9 cellular contexts compared by ENCODE assay signal in genomic region chr14:54691525-54692260, GRCh38.
A peak's percentile ranks its signal among the peaks of the same experiment; 100 is the strongest.
DNase-seq lines count a peak whose midpoint lies in the region; ATAC-seq, FAIRE-seq and TF ChIP-seq lines count a peak whose summit lies in the region.
"Had no signal": no experiment of that assay in that cellular context is flagged by ENCODE, and none has a peak within 500 bp of the region (broad histone marks: within the 10 kb centered on the region; RNA-seq: fewer than 3 reads in every experiment).

No MANE protein-coding gene starts in this region.

- POLR2A ChIA-PET in K562 (lab: Yijun Ruan, JAX), result interaction anchor here (0.5 to 0.9 kb wide), 3 partner anchors 55 to 130 kb away, joined by 3 to 4 read pairs (median 3); no protein-coding TSS in a partner anchor

- FAIRE-seq in K562 (lab: Jason Lieb, UNC) (peak; percentile 87), small intestine (lab: Jason Lieb, UNC) (no peak)

- H3K27me3 ChIP-seq in K562 (ENCODE audit: control insufficient read depth in 2 of 2, insufficient read depth in 2 of 2, low read length in 2 of 2) (no peaks in the 10 kb centered on the region), iPS DF 6.9 (ENCODE audit: control insufficient read depth, insufficient read depth, low read length) (no peaks in the 10 kb centered on the region), small intestine (ENCODE audit: control insufficient read depth in 2 of 2, insufficient read depth in 2 of 2, low read length in 2 of 2) (no peaks in the 10 kb centered on the region)
- H3K27me3 ChIP-seq: BLaER1 had no signal

- DNase-seq in NCI-H1436 (lab: John Stamatoyannopoulos, UW) (peak; percentile 26), NCI-H1436 treated with DMSO at 0.1 percent for 48 hours (lab: John Stamatoyannopoulos, UW) (no peak), SW480 (ENCODE audit: low spot score) (peak; percentile 61), K562 (ENCODE audit: extremely low read depth in 1 of 4, low spot score in 3 of 4) (peak; percentile 43 to 74 (median 59)), iPS DF 6.9 (ENCODE audit: low read depth, low spot score) (peak; percentile 58), small intestine (peak; percentile 70)

- H3K79me2 ChIP-seq in K562 (ENCODE audit: control insufficient read depth, insufficient read depth, low read length), result peaks cover 10% of the 10 kb centered on the region; the same call in 2 of the 3 replicates

- H3K36me3 ChIP-seq in K562 (ENCODE audit: control insufficient read depth, insufficient read depth, low read length), result peaks cover 3% of the 10 kb centered on the region; the same call in 1 of the 3 replicates
- no peaks in the 10 kb centered on the region for H3K36me3 ChIP-seq in iPS DF 6.9 (ENCODE audit: control insufficient read depth, insufficient read depth, low read length)
- H3K36me3 ChIP-seq in small intestine (ENCODE audit: control insufficient read depth in 2 of 2, insufficient read depth in 2 of 2, low read length in 2 of 2), result no peaks in the 10 kb centered on the region

- H3K9me3 ChIP-seq in K562 (replicated peaks; ENCODE audit: control insufficient read depth, insufficient read depth, low read depth, low read length) (no peaks in the 10 kb centered on the region), iPS DF 6.9 (ENCODE audit: control insufficient read depth, insufficient read depth, low read length) (no peaks in the 10 kb centered on the region), small intestine (ENCODE audit: control insufficient read depth, low read depth) (no peaks in the 10 kb centered on the region)

- H3K9me1 ChIP-seq in K562 (ENCODE audit: control insufficient read depth, insufficient read depth, low read length), result no peaks in the 10 kb centered on the region

- TF ChIP-seq POLR2A in K562 (conservative IDR thresholded peaks at IDR 0.05), result no peak

- H3K4me3 ChIP-seq in K562 (no peak overlapping the region), iPS DF 6.9 (ENCODE audit: low read length) (no peak overlapping the region), small intestine (ENCODE audit: low read depth in 1 of 2, low read length in 2 of 2) (no peak overlapping the region)
- H3K4me3 ChIP-seq: BLaER1 had no signal

- in situ Hi-C loops in K562 (cut with MboI), result no loop called here

- 0 out of 2 replicates have a peak, but pooled peaks cover 3% of the 10 kb centered on the region for H4K20me1 ChIP-seq in K562 (replicated peaks; ENCODE audit: control insufficient read depth, insufficient read depth, low read length)

- 40% methylated on average over 4 of the region's 5 CpGs for WGBS in K562 (ENCODE audit: insufficient coverage, low coverage, missing lambda C conversion rate)
- WGBS in iPS DF 6.9 (ENCODE audit: insufficient coverage, insufficient read length), result no CpG with 5 or more reads among the region's 5 CpGs
- 35 to 42% (median 40%) methylated on average over 5 of the region's 5 CpGs for WGBS in small intestine, 3 donors

- no peak for TF ChIP-seq EP300 in K562 (IDR thresholded peaks at IDR 0.05; ENCODE audit: low read length)

- H3K4me1 ChIP-seq in K562 (replicated peaks in 1 of 2; ENCODE audit: control insufficient read depth in 2 of 2, insufficient read depth in 2 of 2, low read length in 2 of 2) (peaks cover 0 to 6% of the 10 kb centered on the region in 2 experiments; a peak in 2 of 5 replicates), iPS DF 6.9 (ENCODE audit: control insufficient read depth, insufficient read depth, low read length) (peaks cover 4% of the 10 kb centered on the region), small intestine (ENCODE audit: control insufficient read depth in 2 of 2, insufficient read depth in 1 of 2, low read depth in 1 of 2, low read length in 1 of 2) (peaks cover 0 to 4% of the 10 kb centered on the region in 2 donors)
- H3K4me1 ChIP-seq: BLaER1 had no signal

- intact Hi-C loops in K562 (cut with micrococcal nuclease), result loop anchor here (1.0 to 10.0 kb wide), 3 partner anchors 81 to 327 kb away; no protein-coding TSS in a partner anchor

- BruUV-seq in K562 (replicated peaks; lab: Mats Ljungman, UMichigan), result no TSS peak

- peak; percentile 57 to 69 for TF ChIP-seq RAD21 in K562 (CRISPR knock-in tag; conservative IDR thresholded peaks at IDR 0.05 in 1 of 2, IDR thresholded peaks at IDR 0.05 in 1 of 2)

- CTCF ChIA-PET in K562 (lab: Yijun Ruan, JAX; ENCODE audit: low intra/inter-chr PET ratio), result interaction anchor here (1.2 to 1.6 kb wide), 2 partner anchors 81 to 127 kb away, joined by 3 to 8 read pairs; no protein-coding TSS in a partner anchor

- no peak overlapping the region for H3K4me2 ChIP-seq in K562 (ENCODE audit: insufficient read depth, low read length)
- H3K4me2 ChIP-seq: BLaER1 had no signal

- TF ChIP-seq CTCF in LNCAP (IDR thresholded peaks at IDR 0.05) (peak; percentile 84), K562 (IDR thresholded peaks at IDR 0.05 in 2 of 3, conservative IDR thresholded peaks at IDR 0.05 in 1 of 3; ENCODE audit: insufficient read depth in 2 of 3, low read depth in 1 of 3, low read length in 3 of 3) (peak; percentile 79 to 83 (median 83))

- H2AFZ ChIP-seq in K562 (ENCODE audit: low read depth, low read length), result no peak overlapping the region

- ATAC-seq in K562, result peak; percentile 94
- ATAC-seq in GM21529 (IDR thresholded peaks at IDR 0.05; ENCODE audit: unreplicated experiment), result no peak

- no peak overlapping the region for H3K9ac ChIP-seq in K562 (ENCODE audit: insufficient read depth in 1 of 2, low read depth in 2 of 2, low read length in 2 of 2)
- H3K9ac ChIP-seq: BLaER1 had no signal

- H3K27ac ChIP-seq in K562 (ENCODE audit: extremely low read depth, low read depth, low read length) (no peak overlapping the region; the same call in 2 of the 3 replicates), iPS DF 6.9 (ENCODE audit: low read length) (no peak overlapping the region), small intestine (ENCODE audit: low read depth in 1 of 2, low read length in 1 of 2) (no peak overlapping the region)

TF ChIP-seq in K562, 482 proteins besides CTCF, POLR2A, EP300 and RAD21 (continues in another document):
- no peak for TF ChIP-seq NFRKB (IDR thresholded peaks at IDR 0.05; ENCODE audit: low read depth)
- TF ChIP-seq CTCFL (IDR thresholded peaks at IDR 0.05; ENCODE audit: borderline replicate concordance, insufficient read depth, low read depth, low read length, poor library complexity, severe bottlenecking), result peak; percentile 50
- no peak for TF ChIP-seq XRCC5 (IDR thresholded peaks at IDR 0.05; ENCODE audit: low read depth, low read length)
- TF ChIP-seq NR2C1 (IDR thresholded peaks at IDR 0.05), result no peak
- no peak for TF ChIP-seq NR2C1 (tag; IDR thresholded peaks at IDR 0.05)
- no peak for TF ChIP-seq HNRNPH1 (optimal IDR thresholded peaks at IDR 0.05; ENCODE audit: low read depth, low read length)
- peak; percentile 62 for TF ChIP-seq ZNF316 (IDR thresholded peaks at IDR 0.05)
- TF ChIP-seq MAFG (tag; conservative IDR thresholded peaks at IDR 0.05), result 0 out of 2 replicates have a peak, but pooled peaks have one; percentile 20
- TF ChIP-seq ZMIZ1 (IDR thresholded peaks at IDR 0.05; ENCODE audit: low read depth in 2 of 2, low read length in 2 of 2), result no peak
